ENCODE assay signal across 8 cellular contexts in the genomic region with DNA sequence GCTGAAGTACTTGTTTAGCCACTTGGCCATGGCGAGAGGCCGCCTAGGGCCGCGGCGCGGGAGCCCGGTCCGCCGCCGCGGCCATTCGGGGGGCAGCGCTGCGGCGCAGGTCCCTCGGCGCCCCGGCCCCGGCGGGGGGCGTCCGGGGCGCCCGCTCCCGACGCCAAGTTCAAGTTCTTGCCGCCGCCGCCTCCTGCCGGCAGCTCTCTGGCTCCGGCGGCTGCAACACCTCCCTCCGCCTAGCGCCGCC. TPM values are rescaled to one million over a fixed set of nuclear protein-coding genes. Genes with fewer than 3 reads are reported as not detected.
DNase-seq lines count a peak whose midpoint lies in the region; ATAC-seq and TF ChIP-seq lines count a peak whose summit lies in the region.

No MANE protein-coding gene starts in this region.

- peak; percentile 25 for DNase-seq in SIG-M5 treated with dmso at 0.1 percent for 504 hours (lab: John Stamatoyannopoulos, UW; ENCODE audit: unreplicated experiment)
- DNase-seq in SIG-M5 (lab: John Stamatoyannopoulos, UW): no peak
- peak; percentile 8 for DNase-seq in NOMO-1 treated with dmso at 0.1 percent for 144 hours (lab: John Stamatoyannopoulos, UW; ENCODE audit: unreplicated experiment)
- DNase-seq in activated naive CD8-positive, alpha-beta T cell treated with anti-CD3 and anti-CD28 coated beads, Interleukin-2, amount 10 ng/mL, durations not matched to agents 7 days and 5 days: peak; percentile 66
- no peak for DNase-seq in left ventricle myocardium inferior
- DNase-seq in retinal pigment epithelial cell (ENCODE audit: low read depth): no peak
- DNase-seq in H4 (ENCODE audit: low spot score): no peak

- no peaks in the 10 kb centered on the region for H3K9me3 ChIP-seq in left ventricle myocardium inferior (replicated peaks)

- peaks cover 22% of the 10 kb centered on the region for H3K4me1 Mint-ChIP-seq in activated naive CD8-positive, alpha-beta T cell treated with anti-CD3 and anti-CD28 coated beads, Interleukin-2, amount 10 ng/mL, durations not matched to agents 7 days and 5 days

- H3K27me3 Mint-ChIP-seq in activated naive CD8-positive, alpha-beta T cell treated with anti-CD3 and anti-CD28 coated beads, Interleukin-2, amount 10 ng/mL, durations not matched to agents 7 days and 5 days: peaks cover 52% of the 10 kb centered on the region

- H3K4me3 ChIP-seq in left ventricle myocardium inferior: peak overlapping the region; percentile 94
- H3K4me3 ChIP-seq in retinal pigment epithelial cell (ENCODE audit: low read length): peak overlapping the region; percentile 98

- intact Hi-C loops in left ventricle myocardium inferior (cut with micrococcal nuclease): loop anchor here (5.0 to 10.0 kb wide), 2 partner anchors 76 to 124 kb away; no protein-coding TSS in a partner anchor

- no peaks in the 10 kb centered on the region for H3K27me3 ChIP-seq in left ventricle myocardium inferior (ENCODE audit: low read depth)

- no peaks in the 10 kb centered on the region for H3K36me3 Mint-ChIP-seq in activated naive CD8-positive, alpha-beta T cell treated with anti-CD3 and anti-CD28 coated beads, Interleukin-2, amount 10 ng/mL, durations not matched to agents 7 days and 5 days

- peak overlapping the region; percentile 100 for H3K27ac ChIP-seq in left ventricle myocardium inferior (replicated peaks)

- no peaks in the 10 kb centered on the region for H3K9me3 Mint-ChIP-seq in activated naive CD8-positive, alpha-beta T cell treated with anti-CD3 and anti-CD28 coated beads, Interleukin-2, amount 10 ng/mL, durations not matched to agents 7 days and 5 days

- peak; percentile 33 for ATAC-seq in HG02642 (IDR thresholded peaks at IDR 0.05; ENCODE audit: poor library complexity, unreplicated experiment)
- peak; percentile 37 for ATAC-seq in activated naive CD8-positive, alpha-beta T cell treated with anti-CD3 and anti-CD28 coated beads, Interleukin-2, amount 10 ng/mL, durations not matched to agents 7 days and 5 days (ENCODE audit: low read depth)

- TF ChIP-seq CTCF in left ventricle myocardium inferior (IDR thresholded peaks at IDR 0.05; ENCODE audit: borderline replicate concordance) (no peak), retinal pigment epithelial cell (conservative IDR thresholded peaks at IDR 0.05; ENCODE audit: low read depth, low read length) (peak; percentile 41)

- H3K4me1 ChIP-seq in left ventricle myocardium inferior: peaks cover 71% of the 10 kb centered on the region

- H3K4me3 Mint-ChIP-seq in activated naive CD8-positive, alpha-beta T cell treated with anti-CD3 and anti-CD28 coated beads, Interleukin-2, amount 10 ng/mL, durations not matched to agents 7 days and 5 days: peak overlapping the region; percentile 54

- POLR2A ChIA-PET in activated naive CD8-positive, alpha-beta T cell treated with anti-CD3 and anti-CD28 coated beads, Interleukin-2, amount 10 ng/mL, durations not matched to agents 7 days and 5 days (lab: Charles Lee): interaction anchor here (0.8 kb wide), 1 partner anchor 155 kb away, joined by 3 read pairs; no protein-coding TSS in a partner anchor

- H3K27ac Mint-ChIP-seq in activated naive CD8-positive, alpha-beta T cell treated with anti-CD3 and anti-CD28 coated beads, Interleukin-2, amount 10 ng/mL, durations not matched to agents 7 days and 5 days: no peak overlapping the region

- no peaks in the 10 kb centered on the region for H3K36me3 ChIP-seq in left ventricle myocardium inferior

RNA-seq across cellular contexts. Expression of a gene that starts 0.5 kb away (rescaled TPM):
- total RNA-seq in activated naive CD8-positive, alpha-beta T cell treated with anti-CD3 and anti-CD28 coated beads, Interleukin-2, amount 10 ng/mL, durations not matched to agents 7 days and 5 days: 1 to 10 TPM in 1 of 2 experiments, under 1 TPM in 1; 0.78 to 1.1 TPM
- 19.4 TPM for total RNA-seq in left ventricle myocardium inferior
- 8.7 and 10.1 TPM in 2 replicates for total RNA-seq in H4 (2014; rRNA removed; shearing (Covaris generic))

Comparison
In these comparisons a context has a peak if more than half of its experiments do, and no peak if none do; other contexts are left out.
1. DNase-seq: peak in SIG-M5 treated with dmso at 0.1 percent for 504 hours (single experiment), NOMO-1 treated with dmso at 0.1 percent for 144 hours (single experiment) and activated naive CD8-positive, alpha-beta T cell treated with anti-CD3 and anti-CD28 coated beads, Interleukin-2, amount 10 ng/mL, durations not matched to agents 7 days and 5 days (single experiment); none in SIG-M5 (single experiment), left ventricle myocardium inferior (single experiment), retinal pigment epithelial cell (single experiment) and H4 (single experiment).